28 cellular contexts compared by ENCODE assay signal in genomic region chr4:18213576-18214198, GRCh38.
DNase-seq lines count a peak whose midpoint lies in the region; ATAC-seq and TF ChIP-seq lines count a peak whose summit lies in the region.
"Had no signal": no experiment of that assay in that cellular context is flagged by ENCODE, and none has a peak within 500 bp of the region (broad histone marks: within the 10 kb centered on the region; RNA-seq: fewer than 3 reads in every experiment).

No MANE protein-coding gene starts in this region.

- DNase-seq in SHP77 (lab: John Stamatoyannopoulos, UW) = no peak
- DNase-seq in breast epithelium (ENCODE audit: low spot score in 2 of 2) = no peak
- no peak for DNase-seq in BE2C
- DNase-seq: 8988T; activated CD4-positive, alpha-beta T cell treated with anti-CD3 and anti-CD28 coated beads for 36 hours; activated CD8-positive, alpha-beta T cell treated with anti-CD3 and anti-CD28 coated beads, Interleukin-2, amount 10 ng/mL, durations not matched to agents 7 days and 5 days; amniotic stem cell; brain microvascular endothelial cell; GM23248; heart left ventricle; IMR-90; kidney; left ventricle myocardium superior; mesendoderm; NCI-H146; NCI-H2107; NCI-H748 treated with DMSO at 0.1 percent for 48 hours; posterior cingulate gyrus; small intestine; stimulated activated naive CD4-positive, alpha-beta T cell treated with Interleukin-2 at 50 U/mL for 16 hours; upper lobe of left lung had no signal

- TF ChIP-seq CTCF in breast epithelium (IDR thresholded peaks at IDR 0.05) = no peak
- TF ChIP-seq CTCF in BE2C (IDR thresholded peaks at IDR 0.05; ENCODE audit: low read depth, low read length) = no peak

- no peaks in the 10 kb centered on the region; the same call in 1 of the 2 replicates for H3K9me3 ChIP-seq in BLaER1
- no peaks in the 10 kb centered on the region for H3K9me3 ChIP-seq in breast epithelium
- H3K9me3 ChIP-seq in BE2C = no peaks in the 10 kb centered on the region
- H3K9me3 ChIP-seq: upper lobe of left lung had no signal

- no peak overlapping the region for H3K27ac ChIP-seq in BLaER1
- H3K27ac ChIP-seq in breast epithelium = no peak overlapping the region
- H3K27ac ChIP-seq: brain microvascular endothelial cell, GM23248, heart left ventricle, right atrium auricular region, suprapubic skin, upper lobe of left lung had no signal

- peaks cover 20% of the 10 kb centered on the region; the same call in 1 of the 2 replicates for H3K4me1 ChIP-seq in BLaER1
- H3K4me1 ChIP-seq in breast epithelium = no peaks in the 10 kb centered on the region
- no peaks in the 10 kb centered on the region for H3K4me1 ChIP-seq in BE2C
- H3K4me1 ChIP-seq: heart left ventricle, right atrium auricular region, suprapubic skin, upper lobe of left lung had no signal

- H3K27me3 ChIP-seq in BLaER1 (no peaks in the 10 kb centered on the region), breast epithelium (no peaks in the 10 kb centered on the region), BE2C (no peaks in the 10 kb centered on the region)
- H3K27me3 ChIP-seq: brain microvascular endothelial cell, right atrium auricular region, suprapubic skin, upper lobe of left lung had no signal

- H3K4me2 ChIP-seq in BLaER1 = 0 out of 2 replicates have a peak overlapping the region, but pooled peaks have one; percentile 6

- H3K4me3 ChIP-seq in BLaER1 = no peak overlapping the region
- no peak overlapping the region for H3K4me3 ChIP-seq in breast epithelium
- no peak overlapping the region for H3K4me3 ChIP-seq in BE2C (ENCODE audit: low read depth, low read length)
- H3K4me3 ChIP-seq: GM23248, heart left ventricle, right atrium auricular region, suprapubic skin, upper lobe of left lung had no signal

- intact Hi-C loops in breast epithelium (cut with DNase I; ENCODE audit: low total_unique reads) = no loop called here

- H3K9ac ChIP-seq in BLaER1 = no peak overlapping the region
- H3K9ac ChIP-seq: GM23248 had no signal

- no peaks in the 10 kb centered on the region for H3K36me3 ChIP-seq in BLaER1
- no peaks in the 10 kb centered on the region for H3K36me3 ChIP-seq in breast epithelium
- no peaks in the 10 kb centered on the region for H3K36me3 ChIP-seq in BE2C
- H3K36me3 ChIP-seq: brain microvascular endothelial cell, heart left ventricle, right atrium auricular region, suprapubic skin, upper lobe of left lung had no signal

- ATAC-seq in GM18870 (IDR thresholded peaks at IDR 0.05; ENCODE audit: unreplicated experiment) (peak; percentile 53), GM21717 (IDR thresholded peaks at IDR 0.05; ENCODE audit: unreplicated experiment) (peak; percentile 67), HG03571 (IDR thresholded peaks at IDR 0.05; ENCODE audit: unreplicated experiment) (peak; percentile 35), HG02763 (IDR thresholded peaks at IDR 0.05; ENCODE audit: unreplicated experiment) (no peak)
- ATAC-seq: activated CD4-positive, alpha-beta T cell treated with anti-CD3 and anti-CD28 coated beads for 36 hours; activated CD8-positive, alpha-beta T cell treated with anti-CD3 and anti-CD28 coated beads, Interleukin-2, amount 10 ng/mL, durations not matched to agents 7 days and 5 days; heart left ventricle; left ventricle myocardium superior had no signal

- no peak for TF ChIP-seq POLR2A in breast epithelium (IDR thresholded peaks at IDR 0.05)

- no peaks in the 10 kb centered on the region for H4K20me1 ChIP-seq in BLaER1
